19 cellular contexts compared by ENCODE assay signal in the genomic region with DNA sequence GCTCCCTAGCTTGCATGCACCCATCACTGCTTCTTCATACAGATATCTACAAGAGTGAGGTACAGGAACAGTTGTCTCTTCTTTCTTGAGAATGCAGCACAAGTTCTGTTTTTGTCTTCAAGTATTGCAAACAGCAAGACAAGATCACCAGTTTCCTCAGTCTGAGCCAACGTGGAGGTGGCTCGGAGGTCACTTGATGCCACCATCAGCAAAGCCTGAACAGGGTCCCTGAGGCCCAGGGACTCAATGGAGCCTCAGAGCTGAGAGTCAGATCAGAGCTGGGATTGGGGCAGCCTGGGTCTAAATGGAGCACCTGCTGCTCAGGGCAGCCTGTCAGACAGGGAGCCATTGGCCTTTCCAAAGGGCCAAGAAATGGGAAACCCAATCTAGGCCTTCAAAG.
DNase-seq lines count a peak whose midpoint lies in the region; ATAC-seq, FAIRE-seq and TF ChIP-seq lines count a peak whose summit lies in the region.
"Had no signal": no experiment of that assay in that cellular context is flagged by ENCODE, and none has a peak within 500 bp of the region (broad histone marks: within the 10 kb centered on the region; RNA-seq: fewer than 3 reads in every experiment).

No MANE protein-coding gene starts in this region.

- peak overlapping the region; percentile 97 for H2BK20ac ChIP-seq in H1 (ENCODE audit: low read length)

- TF ChIP-seq POLR2A in H1 (IDR thresholded peaks at IDR 0.05; ENCODE audit: control extremely low read depth in 1 of 2, low read depth in 2 of 2, low read length in 2 of 2), result no peak

- H3K79me1 ChIP-seq in H1 (ENCODE audit: low read depth, low read length), result no peaks in the 10 kb centered on the region

- no peaks in the 10 kb centered on the region for H3K27me3 Mint-ChIP-seq in osteocyte (ENCODE audit: unreplicated experiment)

- POLR2A ChIA-PET in A673 (lab: Charles Lee; ENCODE audit: low non-redundant PET) (no interaction called here), H1 (lab: Charles Lee; ENCODE audit: partially characterized antibody) (no interaction called here)

- FAIRE-seq in H1 (lab: Jason Lieb, UNC), result no peak
- FAIRE-seq: A204.1, D721Med, G401.6 had no signal

- H3K4me3 Mint-ChIP-seq in osteocyte (ENCODE audit: unreplicated experiment), result no peak overlapping the region
- H3K4me3 Mint-ChIP-seq: CD8-positive, alpha-beta T cell had no signal

- H2AK5ac ChIP-seq in H1 (ENCODE audit: low read depth, low read length), result peak overlapping the region; percentile 89

- CTCF ChIA-PET in A673 (lab: Charles Lee) (no interaction called here), H1 (lab: Charles Lee; ENCODE audit: partially characterized antibody) (interaction anchor here (0.8 kb wide), 1 partner anchor 9 kb away, joined by 3 read pairs; no protein-coding TSS in a partner anchor)

- H3K9me3 Mint-ChIP-seq in osteocyte (ENCODE audit: unreplicated experiment), result no peaks in the 10 kb centered on the region

- peak overlapping the region; percentile 84 for H4K91ac ChIP-seq in H1 (replicated peaks; ENCODE audit: insufficient read length, low read length)

- H3K4me1 ChIP-seq in A673 (ENCODE audit: insufficient read depth, low read length, poor library complexity, severe bottlenecking) (peaks cover 55% of the 10 kb centered on the region), HUES48 (ENCODE audit: control insufficient read depth, insufficient read depth, low read length) (peaks cover 16% of the 10 kb centered on the region), H1 (replicated peaks in 1 of 4; ENCODE audit: control insufficient read depth in 3 of 4, insufficient read depth in 4 of 4, low read length in 3 of 4) (peaks cover 7 to 13% (median 10%) of the 10 kb centered on the region in 4 experiments), aorta (ENCODE audit: control insufficient read depth in 1 of 2, insufficient read depth in 2 of 2, low read length in 2 of 2) (no peaks in the 10 kb centered on the region)
- H3K4me1 ChIP-seq: HAP-1 had no signal

- WGBS in H1 (ENCODE audit: extremely low coverage in 1 of 2, insufficient coverage in 1 of 2, insufficient read length in 1 of 2, insufficient replicate concordance in 2 of 2, low coverage in 1 of 2, low lambda C conversion rate in 2 of 2, missing lambda C conversion rate in 1 of 2), 2 experiments, result 91% methylated on average over 2 of the region's 2 CpGs; no CpG with 5 or more reads in 1 of the 2 experiments
- 94 to 98% methylated on average over 2 of the region's 2 CpGs for WGBS in aorta, 2 donors

- DNase-seq in A673 (ENCODE audit: low spot score) (no peak), H1 (ENCODE audit: low read depth in 1 of 2, low spot score in 2 of 2) (no peak), osteocyte (ENCODE audit: extremely low spot score, unreplicated experiment) (peak; percentile 38), aorta (no peak), NOMO-1 (lab: John Stamatoyannopoulos, UW; ENCODE audit: unreplicated experiment in 2 of 2) (no peak)
- DNase-seq in activated CD4-positive, CD25-positive, alpha-beta regulatory T cell (lab: John Stamatoyannopoulos, UW), result no peak
- DNase-seq: BE2C; CD8-positive, alpha-beta T cell; COR-L47; DMS153; DMS79 treated with DMSO at 0.1 percent for 48 hours; EL; GOT3 had no signal

- H3K23ac ChIP-seq in H1 (ENCODE audit: insufficient read length), result no peak overlapping the region

- H3K79me2 ChIP-seq in H1 (ENCODE audit: control insufficient read depth in 1 of 2, insufficient read depth in 2 of 2, low read length in 2 of 2), result no peaks in the 10 kb centered on the region

- H3K4me1 Mint-ChIP-seq in osteocyte (ENCODE audit: unreplicated experiment), result no peaks in the 10 kb centered on the region

- no peak for TF ChIP-seq RAD21 in H1 (IDR thresholded peaks at IDR 0.05 in 1 of 2, conservative IDR thresholded peaks at IDR 0.05 in 1 of 2; ENCODE audit: low read depth in 2 of 2, low read length in 2 of 2)

- no peak for ATAC-seq in aorta (ENCODE audit: low FRiP score)
- ATAC-seq: CD8-positive, alpha-beta T cell had no signal

- peak overlapping the region; percentile 96 for H3K18ac ChIP-seq in H1 (ENCODE audit: extremely low read depth, low read length)

- no peak overlapping the region for H2AFZ ChIP-seq in H1 (ENCODE audit: low read length)

- H2BK12ac ChIP-seq in H1 (ENCODE audit: low read depth, low read length), result peak overlapping the region; percentile 94

- no peak overlapping the region for H3K27ac Mint-ChIP-seq in osteocyte (ENCODE audit: unreplicated experiment)
- H3K27ac Mint-ChIP-seq: CD8-positive, alpha-beta T cell had no signal

- H3K9ac ChIP-seq in HUES48 (ENCODE audit: low read depth, low read length), result no peak overlapping the region
- no peak overlapping the region for H3K9ac ChIP-seq in H1 (replicated peaks in 1 of 4; ENCODE audit: extremely low read depth in 1 of 4, low read depth in 3 of 4, low read length in 3 of 4)

- H3K23me2 ChIP-seq in H1 (ENCODE audit: low read depth, low read length), result peaks cover 4% of the 10 kb centered on the region; the same call in 1 of the 2 replicates

- no peaks in the 10 kb centered on the region for H3K36me3 Mint-ChIP-seq in osteocyte (ENCODE audit: unreplicated experiment)
- H3K36me3 Mint-ChIP-seq: CD8-positive, alpha-beta T cell had no signal

- no peak overlapping the region for H3K56ac ChIP-seq in H1 (replicated peaks; ENCODE audit: insufficient read length, low read depth, low read length)

- H3K4me3 ChIP-seq in A673 (ENCODE audit: low read depth, low read length, poor library complexity, severe bottlenecking) (no peak overlapping the region), HUES48 (ENCODE audit: low read depth, low read length) (no peak overlapping the region), H1 (ENCODE audit: extremely low read depth in 1 of 4, insufficient read depth in 2 of 4, low read depth in 3 of 4, low read length in 4 of 4) (no peak overlapping the region; a peak in 1 of 8 replicates), aorta (ENCODE audit: low read length in 2 of 2) (no peak overlapping the region)
- H3K4me3 ChIP-seq: HAP-1 had no signal

- BruUV-seq in A673 (replicated peaks; lab: Mats Ljungman, UMichigan), result no TSS peak

- H2BK5ac ChIP-seq in H1 (ENCODE audit: low read depth, low read length), result peak overlapping the region; percentile 87; the same call in 1 of the 2 replicates

- no peaks in the 10 kb centered on the region for H3K9me3 ChIP-seq in A673 (ENCODE audit: low read depth, low read length, poor library complexity, severe bottlenecking)
- H3K9me3 ChIP-seq in HUES48 (ENCODE audit: control insufficient read depth, insufficient read depth, low read length), result no peaks in the 10 kb centered on the region
- H3K9me3 ChIP-seq in H1 (ENCODE audit: insufficient read depth in 2 of 2, low read depth in 1 of 2, low read length in 1 of 2), result no peaks in the 10 kb centered on the region
- no peaks in the 10 kb centered on the region for H3K9me3 ChIP-seq in aorta (ENCODE audit: control insufficient read depth, low read length)
- H3K9me3 ChIP-seq: BE2C, HAP-1 had no signal

- H3K4me2 ChIP-seq in H1 (ENCODE audit: insufficient read depth in 1 of 2, low read depth in 2 of 2, low read length in 2 of 2), result no peak overlapping the region

- no peaks in the 10 kb centered on the region for H4K20me1 ChIP-seq in H1 (replicated peaks in 1 of 2; ENCODE audit: control insufficient read depth in 1 of 2, insufficient read depth in 2 of 2, low read length in 2 of 2)

- intact Hi-C loops in A673 (cut with micrococcal nuclease; ENCODE audit: unreplicated experiment), result loop anchor here (10.0 kb wide), 1 partner anchor 364 kb away; no protein-coding TSS in a partner anchor
- intact Hi-C loops in aorta (cut with DNase I), result no loop called here

- peak overlapping the region; percentile 84 for H3K27ac ChIP-seq in A673 (ENCODE audit: low read depth, low read length, poor library complexity, severe bottlenecking)
- H3K27ac ChIP-seq in HUES48 (ENCODE audit: low read depth, low read length), result peak overlapping the region; percentile 93
- H3K27ac ChIP-seq in H1 (ENCODE audit: low read depth, low read length), result no peak overlapping the region
- H3K27ac ChIP-seq in aorta (ENCODE audit: low read depth in 1 of 2, low read length in 2 of 2), result no peak overlapping the region
- H3K27ac ChIP-seq: C4-2B had no signal

- H3K4ac ChIP-seq in H1 (replicated peaks; ENCODE audit: insufficient read length, low read depth, low read length), result peak overlapping the region; percentile 75

- peak overlapping the region; percentile 75 for H2BK120ac ChIP-seq in H1 (replicated peaks; ENCODE audit: low read depth, low read length)

- no peak for TF ChIP-seq CTCF in A673 (conservative IDR thresholded peaks at IDR 0.05; ENCODE audit: low read depth, low read length)
- no peak for TF ChIP-seq CTCF in H1 (IDR thresholded peaks at IDR 0.05; ENCODE audit: control extremely low read depth in 1 of 3, insufficient read depth in 1 of 3, low read depth in 1 of 3, low read length in 3 of 3)
- TF ChIP-seq CTCF in osteocyte (IDR thresholded peaks at IDR 0.05), result no peak

- H4K8ac ChIP-seq in H1 (ENCODE audit: extremely low read depth, insufficient read depth, low read length), result no peak overlapping the region

- H2BK15ac ChIP-seq in H1 (ENCODE audit: low read length), result peak overlapping the region; percentile 99

- no peak overlapping the region for H3K14ac ChIP-seq in H1 (ENCODE audit: insufficient read length)

- H3K36me3 ChIP-seq in A673 (ENCODE audit: insufficient read depth, low read length, poor library complexity, severe bottlenecking) (no peaks in the 10 kb centered on the region), HUES48 (ENCODE audit: control insufficient read depth, insufficient read depth, low read length) (no peaks in the 10 kb centered on the region), H1 (ENCODE audit: control insufficient read depth in 2 of 4, insufficient read depth in 4 of 4, low read length in 3 of 4) (no peaks in the 10 kb centered on the region), aorta (ENCODE audit: control insufficient read depth in 1 of 2, insufficient read depth in 2 of 2, low read length in 1 of 2) (no peaks in the 10 kb centered on the region)
- H3K36me3 ChIP-seq: BE2C, HAP-1 had no signal

- no peak for TF ChIP-seq EP300 in H1 (IDR thresholded peaks at IDR 0.05; ENCODE audit: borderline replicate concordance in 1 of 2, low read depth in 2 of 2, low read length in 2 of 2)

- H4K5ac ChIP-seq in H1 (ENCODE audit: insufficient read length, low read depth, low read length), result no peak overlapping the region

- H3K27me3 ChIP-seq in A673 (replicated peaks; ENCODE audit: insufficient read depth, low read depth, low read length, poor library complexity) (no peaks in the 10 kb centered on the region), HUES48 (ENCODE audit: control insufficient read depth, insufficient read depth, low read length) (0 out of 2 replicates have a peak, but pooled peaks cover 9% of the 10 kb centered on the region), H1 (replicated peaks in 1 of 4; ENCODE audit: control insufficient read depth in 3 of 4, extremely low read depth in 1 of 4, insufficient read depth in 3 of 4, low read length in 3 of 4) (peaks cover 0 to 13% (median 6%) of the 10 kb centered on the region in 4 experiments; a peak in 4 of 7 replicates), aorta (ENCODE audit: control insufficient read depth in 1 of 2, insufficient read depth in 2 of 2, low read length in 1 of 2) (no peaks in the 10 kb centered on the region)
- H3K27me3 ChIP-seq: BE2C had no signal

TF ChIP-seq in H1, 55 proteins besides CTCF, POLR2A, EP300 and RAD21 (continues in another document):
- TF ChIP-seq GTF2F1 (IDR thresholded peaks at IDR 0.05; ENCODE audit: borderline replicate concordance, low read depth, low read length), result no peak
- TF ChIP-seq BACH1 (IDR thresholded peaks at IDR 0.05; ENCODE audit: low read length), result no peak

Comparison
In these comparisons a context has a peak if more than half of its experiments do, and no peak if none do; other contexts are left out.
1. H3K27ac ChIP-seq: peak in A673 (single experiment) and HUES48 (single experiment); none in H1 (single experiment) and aorta (0 of 2).